1 cellular context compared by ENCODE assay signal in genomic region chr9:94937214-94937903, GRCh38.
TF ChIP-seq lines count a peak whose summit lies in the region.

No MANE protein-coding gene starts in this region.

TF ChIP-seq in A549, 52 proteins besides CTCF, POLR2A, EP300 and RAD21 (continued from another document):
- TF ChIP-seq JUNB (IDR thresholded peaks at IDR 0.05) (peak; percentile 71), ZNF302 (CRISPR knock-in tag; IDR thresholded peaks at IDR 0.05) (peak; percentile 11; the same call in 1 of the 2 replicates), FOSB (CRISPR knock-in tag; IDR thresholded peaks at IDR 0.05) (no peak), TP53 (CRISPR knock-in tag; IDR thresholded peaks at IDR 0.05) (no peak)
TF ChIP-seq in A549: peak in this region for 13.
